Comparison of ENCODE assay signal across 8 cellular contexts in genomic region chr7:55515569-55516279, GRCh38. TPM values are rescaled to one million over a fixed set of nuclear protein-coding genes. Genes with fewer than 3 reads are reported as not detected.
DNase-seq lines count a peak whose midpoint lies in the region; ATAC-seq and TF ChIP-seq lines count a peak whose summit lies in the region.

No MANE protein-coding gene starts in this region.

- TF ChIP-seq CTCF in mammary epithelial cell (conservative IDR thresholded peaks at IDR 0.05 in 1 of 2, IDR thresholded peaks at IDR 0.05 in 1 of 2; ENCODE audit: extremely low read depth in 1 of 2, insufficient read depth in 1 of 2, low read depth in 1 of 2, low read length in 2 of 2) (no peak), testis (IDR thresholded peaks at IDR 0.05) (no peak)

- H3K27me3 Mint-ChIP-seq in activated CD8-positive, alpha-beta T cell treated with anti-CD3 and anti-CD28 coated beads, Interleukin-2, amount 10 ng/mL, durations not matched to agents 7 days and 5 days (ENCODE audit: low read depth) = no peaks in the 10 kb centered on the region

- H3K4me1 Mint-ChIP-seq in activated CD8-positive, alpha-beta T cell treated with anti-CD3 and anti-CD28 coated beads, Interleukin-2, amount 10 ng/mL, durations not matched to agents 7 days and 5 days (ENCODE audit: low read depth) = peaks cover 15% of the 10 kb centered on the region

- WGBS in mammary epithelial cell (ENCODE audit: low coverage, missing lambda C conversion rate) = 67% methylated on average over 13 of the region's 13 CpGs
- WGBS in testis, 2 donors = 66 to 70% methylated on average over 13 of the region's 13 CpGs

- peaks cover 12% of the 10 kb centered on the region for H3K79me2 ChIP-seq in mammary epithelial cell (ENCODE audit: insufficient read depth, low read length)

- no peaks in the 10 kb centered on the region for H4K20me1 ChIP-seq in mammary epithelial cell (ENCODE audit: insufficient read depth, low read length)

- POLR2A ChIA-PET in activated CD8-positive, alpha-beta T cell treated with anti-CD3 and anti-CD28 coated beads, Interleukin-2, amount 10 ng/mL, durations not matched to agents 7 days and 5 days (lab: Charles Lee) = interaction anchor here (1.0 to 1.5 kb wide), 2 partner anchors 17 to 46 kb away, joined by 3 to 4 read pairs; no protein-coding TSS in a partner anchor

- dilution Hi-C loops in mammary epithelial cell (cut with HindIII; ENCODE audit: low sequenced_read_pairs) = no loop called here

- no peak for TF ChIP-seq POLR2A in testis (IDR thresholded peaks at IDR 0.05)

- no peaks in the 10 kb centered on the region for H3K27me3 ChIP-seq in mammary epithelial cell (ENCODE audit: insufficient read depth, low read length)
- no peaks in the 10 kb centered on the region for H3K27me3 ChIP-seq in testis
- no peaks in the 10 kb centered on the region for H3K27me3 ChIP-seq in effector memory CD4-positive, alpha-beta T cell (replicated peaks; ENCODE audit: control insufficient read depth, insufficient read depth, low read length, poor library complexity, severe bottlenecking)

- DNase-seq in T47D (ENCODE audit: low read depth in 1 of 2, low spot score in 1 of 2) = peak; percentile 32 to 47
- DNase-seq in mammary epithelial cell = no peak
- no peak for DNase-seq in activated CD8-positive, alpha-beta T cell treated with anti-CD3 and anti-CD28 coated beads, Interleukin-2, amount 10 ng/mL, durations not matched to agents 7 days and 5 days
- peak; percentile 59 for DNase-seq in testis
- no peak for DNase-seq in effector memory CD4-positive, alpha-beta T cell
- no peak for DNase-seq in DMS79 (lab: John Stamatoyannopoulos, UW)

- H3K27ac ChIP-seq in mammary epithelial cell (ENCODE audit: insufficient read depth, low read depth, low read length) = no peak overlapping the region
- H3K27ac ChIP-seq in testis = no peak overlapping the region
- H3K27ac ChIP-seq in effector memory CD4-positive, alpha-beta T cell (ENCODE audit: insufficient read depth, low read length, poor library complexity, severe bottlenecking) = no peak overlapping the region

- no TSS peak for BruUV-seq in mammary epithelial cell (replicated peaks; lab: Mats Ljungman, UMichigan)

- CTCF ChIA-PET in mammary epithelial cell (lab: Charles Lee; ENCODE audit: low non-redundant PET) = no interaction called here
- CTCF ChIA-PET in activated CD8-positive, alpha-beta T cell treated with anti-CD3 and anti-CD28 coated beads, Interleukin-2, amount 10 ng/mL, durations not matched to agents 7 days and 5 days (lab: Charles Lee) = interaction anchor here (0.6 to 1.6 kb wide), 5 partner anchors 8 to 82 kb away, joined by 3 to 5 read pairs (median 3); no protein-coding TSS in a partner anchor

- H2AFZ ChIP-seq in mammary epithelial cell (ENCODE audit: low read depth, low read length) = no peak overlapping the region

- H3K9me3 ChIP-seq in mammary epithelial cell (replicated peaks; ENCODE audit: insufficient read depth, low read length) (no peaks in the 10 kb centered on the region), testis (no peaks in the 10 kb centered on the region)
- no peaks in the 10 kb centered on the region for H3K9me3 ChIP-seq in effector memory CD4-positive, alpha-beta T cell (ENCODE audit: control insufficient read depth, low read length)

- no peaks in the 10 kb centered on the region for H3K9me3 Mint-ChIP-seq in activated CD8-positive, alpha-beta T cell treated with anti-CD3 and anti-CD28 coated beads, Interleukin-2, amount 10 ng/mL, durations not matched to agents 7 days and 5 days (ENCODE audit: insufficient read depth)

- in situ Hi-C loops in T47D (cut with HindIII; ENCODE audit: low pct_unique_long_range_greater_than_20kb, low sequenced_read_pairs) (no loop called here), mammary epithelial cell (cut with MboI; ENCODE audit: low sequenced_read_pairs in 2 of 2) (no loop called here)

- peak; percentile 38 for ATAC-seq in HG02870 (IDR thresholded peaks at IDR 0.05; ENCODE audit: unreplicated experiment)
- peak; percentile 44 for ATAC-seq in activated CD8-positive, alpha-beta T cell treated with anti-CD3 and anti-CD28 coated beads, Interleukin-2, amount 10 ng/mL, durations not matched to agents 7 days and 5 days
- no peak for ATAC-seq in GM18498 (IDR thresholded peaks at IDR 0.05; ENCODE audit: unreplicated experiment)

- H3K4me3 Mint-ChIP-seq in activated CD8-positive, alpha-beta T cell treated with anti-CD3 and anti-CD28 coated beads, Interleukin-2, amount 10 ng/mL, durations not matched to agents 7 days and 5 days = no peak overlapping the region

- no peak overlapping the region for H3K4me2 ChIP-seq in mammary epithelial cell (ENCODE audit: insufficient read depth, low read depth, low read length)

- H3K36me3 ChIP-seq in mammary epithelial cell (ENCODE audit: insufficient read depth, low read length) = peaks cover 8% of the 10 kb centered on the region
- no peaks in the 10 kb centered on the region for H3K36me3 ChIP-seq in testis (ENCODE audit: low read depth, missing control alignments)
- H3K36me3 ChIP-seq in effector memory CD4-positive, alpha-beta T cell (ENCODE audit: control insufficient read depth, insufficient read depth, low read length) = peaks cover 52% of the 10 kb centered on the region

- H3K9ac ChIP-seq in mammary epithelial cell (ENCODE audit: insufficient read depth, low read length) = no peak overlapping the region

- H3K4me3 ChIP-seq in mammary epithelial cell (replicated peaks in 1 of 3; ENCODE audit: insufficient read depth in 1 of 3, low read depth in 2 of 3, low read length in 3 of 3) (no peak overlapping the region), testis (no peak overlapping the region)
- H3K4me3 ChIP-seq in effector memory CD4-positive, alpha-beta T cell (ENCODE audit: insufficient read depth, low read depth, low read length, poor library complexity, severe bottlenecking) = no peak overlapping the region

- H3K36me3 Mint-ChIP-seq in activated CD8-positive, alpha-beta T cell treated with anti-CD3 and anti-CD28 coated beads, Interleukin-2, amount 10 ng/mL, durations not matched to agents 7 days and 5 days (ENCODE audit: low read depth) = peaks cover 29% of the 10 kb centered on the region

- no peaks in the 10 kb centered on the region for H3K4me1 ChIP-seq in mammary epithelial cell (ENCODE audit: insufficient read depth, low read length)
- no peaks in the 10 kb centered on the region for H3K4me1 ChIP-seq in testis
- H3K4me1 ChIP-seq in effector memory CD4-positive, alpha-beta T cell (ENCODE audit: control insufficient read depth, insufficient read depth, low read length, poor library complexity, severe bottlenecking) = peaks cover 13% of the 10 kb centered on the region

- H3K27ac Mint-ChIP-seq in activated CD8-positive, alpha-beta T cell treated with anti-CD3 and anti-CD28 coated beads, Interleukin-2, amount 10 ng/mL, durations not matched to agents 7 days and 5 days = no peak overlapping the region

- intact Hi-C loops in mammary epithelial cell (cut with micrococcal nuclease) = no loop called here
- intact Hi-C loops in testis (cut with DNase I; ENCODE audit: low total_unique reads) = no loop called here

RNA-seq across cellular contexts. Expression of gene VOPP1, which starts 56.6 kb away (rescaled TPM):
- total RNA-seq in mammary epithelial cell (10 to 100 TPM; 43.2 to 65.3 TPM), testis (10 to 100 TPM; 25.0 to 26.6 TPM)
- polyA plus RNA-seq in mammary epithelial cell (52.1 TPM), testis (ENCODE audit: insufficient read depth, low read depth, low replicate concordance) (29.3 TPM)
- 79.0 TPM for polyA minus RNA-seq in mammary epithelial cell
- total RNA-seq in activated CD8-positive, alpha-beta T cell treated with anti-CD3 and anti-CD28 coated beads, Interleukin-2, amount 10 ng/mL, durations not matched to agents 7 days and 5 days = 10 to 100 TPM; 44.5 to 45.3 TPM

Comparison
In these comparisons a context has a peak if more than half of its experiments do, and no peak if none do; other contexts are left out.
1. DNase-seq: peak in T47D (2 of 2) and testis (single experiment); none in mammary epithelial cell (single experiment), activated CD8-positive, alpha-beta T cell treated with anti-CD3 and anti-CD28 coated beads, Interleukin-2, amount 10 ng/mL, durations not matched to agents 7 days and 5 days (single experiment), effector memory CD4-positive, alpha-beta T cell (0 of 3) and DMS79 (single experiment).